Comparison of ENCODE assay signal across 8 cellular contexts in the genomic region with DNA sequence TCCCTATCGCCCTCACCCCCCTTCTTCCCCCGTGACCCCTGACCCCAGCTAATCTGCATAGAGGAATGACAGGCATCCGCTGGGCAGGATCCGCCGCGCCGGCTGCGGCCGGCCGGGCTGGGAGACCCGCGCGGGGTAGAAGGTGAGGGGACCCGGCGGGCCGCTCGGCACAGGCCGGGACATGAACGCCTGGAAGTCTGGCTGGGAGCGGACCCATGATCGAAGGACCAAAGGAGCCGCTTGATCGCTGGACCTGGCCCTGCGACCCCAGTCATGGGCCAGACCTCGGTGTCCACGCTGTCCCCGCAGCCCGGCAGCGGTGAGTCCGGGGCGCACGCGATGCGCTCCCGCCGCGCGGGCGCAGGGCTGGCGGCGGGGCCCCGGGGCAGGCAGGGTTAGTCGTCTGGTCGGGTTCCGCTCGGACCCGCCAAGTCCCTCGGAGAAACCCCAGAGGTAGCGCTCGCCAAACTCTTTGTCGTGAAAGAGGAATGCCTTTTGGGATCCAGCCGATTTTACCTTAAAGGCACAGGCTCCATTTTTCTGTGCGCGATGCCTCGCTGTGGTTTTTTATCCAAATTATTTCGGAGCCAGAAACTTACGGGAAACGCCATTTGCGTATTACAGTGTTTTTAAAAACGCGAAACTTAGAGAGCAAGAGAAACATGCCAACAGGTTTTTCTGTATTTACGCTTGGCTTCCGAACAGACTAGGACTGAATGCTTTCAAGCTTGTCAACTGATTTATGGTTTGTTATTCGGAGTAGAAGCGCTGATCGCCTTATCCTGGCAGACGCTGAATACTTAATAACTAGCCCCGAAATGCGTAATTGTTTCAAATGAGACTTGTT. TPM values are rescaled to one million over a fixed set of nuclear protein-coding genes. Genes with fewer than 3 reads are reported as not detected.
A peak's percentile ranks its signal among the peaks of the same experiment; 100 is the strongest.
DNase-seq lines count a peak whose midpoint lies in the region; ATAC-seq lines count a peak whose summit lies in the region.

PHACTR2 (plus strand) TSS at position 75 of the 847 bp plus-strand sequence; CDS start at position 274, 199 bp downstream.

- DNase-seq in activated T-cell treated with anti-CD3 and anti-CD28 coated beads for 1 hour (ENCODE audit: low read depth) (peak; percentile 19), activated T-cell treated with anti-CD3 and anti-CD28 coated beads for 4 hours (no peak), NCI-H69 (lab: John Stamatoyannopoulos, UW) (peak; percentile 79), activated T-cell treated with anti-CD3 and anti-CD28 coated beads for 48 hours (ENCODE audit: low read depth) (peak; percentile 42), epithelial cell of prostate (ENCODE audit: low read depth, low spot score) (no peak), mesenteric fat pad (ENCODE audit: low spot score) (peak; percentile 92)
- peak; percentile 1 for DNase-seq in stimulated activated CD8-positive, alpha-beta memory T cell treated with anti-CD3 and anti-CD28 coated beads, Interleukin-15, amount 100 ng/mL, for 24 hours (ENCODE audit: low read depth)

- ATAC-seq in HG03457 (IDR thresholded peaks at IDR 0.05; ENCODE audit: unreplicated experiment) = no peak

- peak within 1 kb of the TSS; percentile 92 for H3K27ac ChIP-seq in epithelial cell of prostate

RNA-seq across cellular contexts. Expression of gene PHACTR2, which starts in this region (rescaled TPM):
- 67.4 TPM for total RNA-seq in mesenteric fat pad

Comparison
In these comparisons a context has a peak if more than half of its experiments do, and no peak if none do; other contexts are left out.
1. DNase-seq: peak in activated T-cell treated with anti-CD3 and anti-CD28 coated beads for 1 hour (single experiment), NCI-H69 (single experiment), activated T-cell treated with anti-CD3 and anti-CD28 coated beads for 48 hours (single experiment), mesenteric fat pad (single experiment) and stimulated activated CD8-positive, alpha-beta memory T cell treated with anti-CD3 and anti-CD28 coated beads, Interleukin-15, amount 100 ng/mL, for 24 hours (single experiment); none in activated T-cell treated with anti-CD3 and anti-CD28 coated beads for 4 hours (single experiment) and epithelial cell of prostate (single experiment).